In genomic region chr12:56042430-56043203, GRCh38 we compare ENCODE assay signal across 8 cellular contexts. TPM values are rescaled to one million over a fixed set of nuclear protein-coding genes. Genes with fewer than 3 reads are reported as not detected.
DNase-seq lines count a peak whose midpoint lies in the region; ATAC-seq, FAIRE-seq and TF ChIP-seq lines count a peak whose summit lies in the region.

No MANE protein-coding gene starts in this region.

- H3K27me3 ChIP-seq in right cardiac atrium (ENCODE audit: control insufficient read depth, insufficient read depth) (no peaks in the 10 kb centered on the region), small intestine (ENCODE audit: control insufficient read depth in 2 of 2, insufficient read depth in 2 of 2, low read length in 2 of 2) (no peaks in the 10 kb centered on the region)

- DNase-seq in HFFc6 = no peak
- no peak for DNase-seq in activated CD4-positive, alpha-beta memory T cell treated with anti-CD3 and anti-CD28 coated beads, Interleukin-2, amount 10 ng/mL, durations not matched to agents 7 days and 5 days
- no peak for DNase-seq in right cardiac atrium
- peak; percentile 65 for DNase-seq in small intestine
- no peak for DNase-seq in NCI-H524 treated with DMSO at 0.1 percent for 48 hours (lab: John Stamatoyannopoulos, UW)
- no peak for DNase-seq in NCI-H526 (lab: John Stamatoyannopoulos, UW)
- no peak for DNase-seq in NCI-H2029 treated with DMSO at 0.1 percent for 48 hours (lab: John Stamatoyannopoulos, UW)
- no peak for DNase-seq in NOMO-1 treated with dmso at 0.1 percent for 144 hours (lab: John Stamatoyannopoulos, UW; ENCODE audit: unreplicated experiment)

- H3K9me3 ChIP-seq in right cardiac atrium (ENCODE audit: control insufficient read depth, low read length) (no peaks in the 10 kb centered on the region), small intestine (ENCODE audit: control insufficient read depth, low read depth) (no peaks in the 10 kb centered on the region)

- H3K4me3 ChIP-seq in right cardiac atrium (ENCODE audit: low read length) (peak overlapping the region; percentile 58), small intestine (ENCODE audit: low read depth in 1 of 2, low read length in 2 of 2) (peak overlapping the region; percentile 70 to 81)

- POLR2A ChIA-PET in activated CD4-positive, alpha-beta memory T cell treated with anti-CD3 and anti-CD28 coated beads, Interleukin-2, amount 10 ng/mL, durations not matched to agents 7 days and 5 days (lab: Charles Lee) = interaction anchor here (5.5 kb wide), 1 partner anchor 75 kb away, joined by 61 read pairs; the partner anchor contains the start of genes RPL41 and ZC3H10

- WGBS in right cardiac atrium = 13% methylated on average over 29 of the region's 29 CpGs
- 1 to 8% (median 3%) methylated on average over 26 to 29 of the region's 29 CpGs for WGBS in small intestine, 3 donors

- peaks cover 42% of the 10 kb centered on the region for H3K4me1 Mint-ChIP-seq in HFFc6 (ENCODE audit: low read depth)
- peaks cover 55% of the 10 kb centered on the region for H3K4me1 Mint-ChIP-seq in activated CD4-positive, alpha-beta memory T cell treated with anti-CD3 and anti-CD28 coated beads, Interleukin-2, amount 10 ng/mL, durations not matched to agents 7 days and 5 days

- no peak for TF ChIP-seq CTCF in HFFc6 (IDR thresholded peaks at IDR 0.05)

- peak overlapping the region; percentile 97 for H3K27ac Mint-ChIP-seq in HFFc6
- peak overlapping the region; percentile 99 for H3K27ac Mint-ChIP-seq in activated CD4-positive, alpha-beta memory T cell treated with anti-CD3 and anti-CD28 coated beads, Interleukin-2, amount 10 ng/mL, durations not matched to agents 7 days and 5 days

- intact Hi-C loops in right cardiac atrium (cut with DNase I) = loop anchor here (5.0 to 10.0 kb wide), 3 partner anchors 35 to 48 kb away; partner anchors contain the start of gene SUOX (in 3 of the 4)

- H3K4me3 Mint-ChIP-seq in HFFc6 = peak overlapping the region; percentile 99
- peak overlapping the region; percentile 100 for H3K4me3 Mint-ChIP-seq in activated CD4-positive, alpha-beta memory T cell treated with anti-CD3 and anti-CD28 coated beads, Interleukin-2, amount 10 ng/mL, durations not matched to agents 7 days and 5 days

- CTCF ChIA-PET in activated CD4-positive, alpha-beta memory T cell treated with anti-CD3 and anti-CD28 coated beads, Interleukin-2, amount 10 ng/mL, durations not matched to agents 7 days and 5 days (lab: Charles Lee) = no interaction called here

- H3K4me1 ChIP-seq in right cardiac atrium (ENCODE audit: control insufficient read depth, insufficient read depth, low read length) (peaks cover 2% of the 10 kb centered on the region), small intestine (ENCODE audit: control insufficient read depth in 2 of 2, insufficient read depth in 1 of 2, low read depth in 1 of 2, low read length in 1 of 2) (no peaks in the 10 kb centered on the region)

- FAIRE-seq in small intestine (lab: Jason Lieb, UNC) = no peak

- peaks cover 25% of the 10 kb centered on the region for H3K36me3 Mint-ChIP-seq in HFFc6 (ENCODE audit: low read depth)
- H3K36me3 Mint-ChIP-seq in activated CD4-positive, alpha-beta memory T cell treated with anti-CD3 and anti-CD28 coated beads, Interleukin-2, amount 10 ng/mL, durations not matched to agents 7 days and 5 days (ENCODE audit: low read depth) = peaks cover 39% of the 10 kb centered on the region

- peaks cover 0 to 5% of the 10 kb centered on the region in 2 donors for H3K36me3 ChIP-seq in small intestine (ENCODE audit: control insufficient read depth in 2 of 2, insufficient read depth in 2 of 2, low read length in 2 of 2)

- ATAC-seq in right cardiac atrium = no peak

- H3K9me3 Mint-ChIP-seq in HFFc6 = peaks cover 10% of the 10 kb centered on the region
- no peaks in the 10 kb centered on the region for H3K9me3 Mint-ChIP-seq in activated CD4-positive, alpha-beta memory T cell treated with anti-CD3 and anti-CD28 coated beads, Interleukin-2, amount 10 ng/mL, durations not matched to agents 7 days and 5 days

- H3K27ac ChIP-seq in right cardiac atrium (ENCODE audit: low read length) (peak overlapping the region; percentile 56), small intestine (ENCODE audit: low read depth in 1 of 2, low read length in 1 of 2) (peak overlapping the region; percentile 75 to 98)

- H3K27me3 Mint-ChIP-seq in HFFc6 (ENCODE audit: insufficient read depth) = peaks cover 5% of the 10 kb centered on the region
- no peaks in the 10 kb centered on the region for H3K27me3 Mint-ChIP-seq in activated CD4-positive, alpha-beta memory T cell treated with anti-CD3 and anti-CD28 coated beads, Interleukin-2, amount 10 ng/mL, durations not matched to agents 7 days and 5 days

RNA-seq across cellular contexts. Expression of gene RPS26, which starts 0.9 kb away (rescaled TPM):
- total RNA-seq in HFFc6 (2021; fragmentation: NEBNext Ultra II Directional; extraction: Animal tissue kit (Norgen Biotek cat#: 25700)) = 100 to 1,000 TPM in 1 of 6 experiments, 10 to 100 TPM in 5; 40.7 to 151 (median 52.1) TPM
- total RNA-seq in activated CD4-positive, alpha-beta memory T cell treated with anti-CD3 and anti-CD28 coated beads, Interleukin-2, amount 10 ng/mL, durations not matched to agents 7 days and 5 days = 10 to 100 TPM; 30.4 to 35.0 TPM
- 10 to 100 TPM; 30.0 to 55.1 (median 39.7) TPM for total RNA-seq in right cardiac atrium
- polyA plus RNA-seq in right cardiac atrium (739 TPM), small intestine (1,000 to 10,000 TPM; 1,020 to 1,993 (median 1,332) TPM)

RNA-seq across cellular contexts. Expression of gene IKZF4, which starts 21.8 kb away (rescaled TPM):
- total RNA-seq in HFFc6 (2021; fragmentation: NEBNext Ultra II Directional; extraction: Animal tissue kit (Norgen Biotek cat#: 25700)) = 1 to 10 TPM; 5.2 to 7.2 (median 5.9) TPM
- total RNA-seq in activated CD4-positive, alpha-beta memory T cell treated with anti-CD3 and anti-CD28 coated beads, Interleukin-2, amount 10 ng/mL, durations not matched to agents 7 days and 5 days = 10 to 100 TPM; 17.6 to 19.4 TPM
- total RNA-seq in right cardiac atrium = 1 to 10 TPM; 5.6 to 8.7 (median 6.5) TPM
- 2.7 TPM for polyA plus RNA-seq in right cardiac atrium
- polyA plus RNA-seq in small intestine = 1 to 10 TPM; 1.1 to 1.8 (median 1.3) TPM

RNA-seq across cellular contexts. Expression of gene ERBB3, which starts 37.3 kb away (rescaled TPM):
- total RNA-seq in HFFc6 (2021; fragmentation: NEBNext Ultra II Directional; extraction: Animal tissue kit (Norgen Biotek cat#: 25700)) = 1 to 10 TPM; 1.0 to 2.5 (median 1.8) TPM
- total RNA-seq in activated CD4-positive, alpha-beta memory T cell treated with anti-CD3 and anti-CD28 coated beads, Interleukin-2, amount 10 ng/mL, durations not matched to agents 7 days and 5 days = 1 to 10 TPM; 2.3 to 2.5 TPM
- 1 to 10 TPM; 3.2 to 7.4 (median 6.1) TPM for total RNA-seq in right cardiac atrium
- 6.4 TPM for polyA plus RNA-seq in right cardiac atrium
- polyA plus RNA-seq in small intestine = 100 to 1,000 TPM in 1 of 3 donors, 10 to 100 TPM in 2; 53.0 to 131 (median 81.1) TPM

RNA-seq across cellular contexts. Expression of gene SUOX, which starts 45.5 kb away (rescaled TPM):
- 10 to 100 TPM; 15.2 to 19.4 (median 17.0) TPM for total RNA-seq in HFFc6 (2021; fragmentation: NEBNext Ultra II Directional; extraction: Animal tissue kit (Norgen Biotek cat#: 25700))
- total RNA-seq in activated CD4-positive, alpha-beta memory T cell treated with anti-CD3 and anti-CD28 coated beads, Interleukin-2, amount 10 ng/mL, durations not matched to agents 7 days and 5 days = 1 to 10 TPM; 4.2 to 5.3 TPM
- total RNA-seq in right cardiac atrium = 10 to 100 TPM; 20.7 to 30.8 (median 29.3) TPM
- polyA plus RNA-seq in right cardiac atrium (29.2 TPM), small intestine (10 to 100 TPM in 2 of 3 donors, 1 to 10 TPM in 1; 7.3 to 13.9 (median 13.4) TPM)
